Comparison of ENCODE assay signal across 28 cellular contexts in genomic region chr16:14011846-14012245, GRCh38. TPM values are rescaled to one million over a fixed set of nuclear protein-coding genes. Genes with fewer than 3 reads are reported as not detected.
DNase-seq lines count a peak whose midpoint lies in the region; ATAC-seq, FAIRE-seq and TF ChIP-seq lines count a peak whose summit lies in the region.
"Had no signal": no experiment of that assay in that cellular context is flagged by ENCODE, and none has a peak within 500 bp of the region (broad histone marks: within the 10 kb centered on the region; RNA-seq: fewer than 3 reads in every experiment).

No MANE protein-coding gene starts in this region.

- intact Hi-C loops in adrenal gland (cut with DNase I) (loop anchor here in 1 of 2 donors (5.0 kb wide), 1 partner anchor 55 kb away; no protein-coding TSS in a partner anchor), left cardiac atrium (cut with DNase I) (loop anchor here in 1 of 2 donors (10.0 kb wide), 1 partner anchor 87 kb away; the partner anchor contains the start of gene ERCC4), pancreas (cut with DNase I) (no loop called here)

- no peaks in the 10 kb centered on the region for H3K36me3 Mint-ChIP-seq in immature natural killer cell
- H3K36me3 Mint-ChIP-seq: activated naive CD4-positive, alpha-beta T cell treated with anti-CD3 and anti-CD28 coated beads, Interleukin-2, amount 50 U/mL, for 72 hours; natural killer cell treated with Interleukin-12 subunit alpha and Interleukin-12 subunit beta and Interleukin-15 and Interleukin-18, amount 100 ng/mL, for 72 hours had no signal

- H3K27ac ChIP-seq in adrenal gland (peak overlapping the region in 3 of 5 donors; percentile 81 to 84 (median 83)), pancreas (peak overlapping the region in 1 of 4 donors; percentile 17), smooth muscle cell (ENCODE audit: low read depth) (no peak overlapping the region)
- H3K27ac ChIP-seq: GM23248, ovary, SJCRH30, VCaP had no signal

- no peak overlapping the region for H3K9ac ChIP-seq in smooth muscle cell (ENCODE audit: low read depth)
- H3K9ac ChIP-seq: GM23248 had no signal

- 34 to 54% (median 44%) methylated on average over 6 of the region's 6 CpGs for WGBS in adrenal gland, 4 donors
- 19 to 28% methylated on average over 6 of the region's 6 CpGs for WGBS in pancreas, 2 donors
- 81% methylated on average over 6 of the region's 6 CpGs for WGBS in smooth muscle cell (ENCODE audit: low lambda C conversion rate)

- no peak for TF ChIP-seq CTCF in adrenal gland (IDR thresholded peaks at IDR 0.05)
- TF ChIP-seq CTCF in pancreas (IDR thresholded peaks at IDR 0.05) = no peak
- TF ChIP-seq CTCF in smooth muscle cell (IDR thresholded peaks at IDR 0.05; ENCODE audit: borderline replicate concordance, insufficient read depth, poor library complexity, severe bottlenecking) = no peak

- no peaks in the 10 kb centered on the region for H3K4me1 Mint-ChIP-seq in immature natural killer cell

- no peak overlapping the region for H3K4me2 ChIP-seq in smooth muscle cell

- no peaks in the 10 kb centered on the region for H3K9me3 ChIP-seq in adrenal gland (replicated peaks in 1 of 3)
- no peaks in the 10 kb centered on the region for H3K9me3 ChIP-seq in pancreas
- H3K9me3 ChIP-seq in smooth muscle cell (replicated peaks; ENCODE audit: low read depth) = no peaks in the 10 kb centered on the region
- H3K9me3 ChIP-seq: ovary, SJCRH30, stomach, uterus had no signal

- no peaks in the 10 kb centered on the region for H3K36me3 ChIP-seq in adrenal gland (replicated peaks in 1 of 2)
- no peaks in the 10 kb centered on the region for H3K36me3 ChIP-seq in pancreas
- H3K36me3 ChIP-seq in smooth muscle cell (ENCODE audit: low read depth) = no peaks in the 10 kb centered on the region
- H3K36me3 ChIP-seq: ovary, SJCRH30, stomach, uterus had no signal

- peak in 1 of 2 donors; percentile 16 for TF ChIP-seq POLR2A in adrenal gland (IDR thresholded peaks at IDR 0.05)

- no peak for FAIRE-seq in pancreas (lab: Jason Lieb, UNC)
- FAIRE-seq: A204.1, RCC 7860 had no signal

- H3K9me3 Mint-ChIP-seq in immature natural killer cell = no peaks in the 10 kb centered on the region
- H3K9me3 Mint-ChIP-seq: activated naive CD4-positive, alpha-beta T cell treated with anti-CD3 and anti-CD28 coated beads, Interleukin-2, amount 50 U/mL, for 72 hours; endodermal cell; HFFc6; natural killer cell treated with Interleukin-12 subunit alpha and Interleukin-12 subunit beta and Interleukin-15 and Interleukin-18, amount 100 ng/mL, for 72 hours had no signal

- H3K27me3 ChIP-seq in adrenal gland (no peaks in the 10 kb centered on the region), pancreas (no peaks in the 10 kb centered on the region), smooth muscle cell (ENCODE audit: low read depth) (no peaks in the 10 kb centered on the region)
- H3K27me3 ChIP-seq: ovary, SJCRH30, stomach, uterus had no signal

- no peak overlapping the region for H3K27ac Mint-ChIP-seq in immature natural killer cell
- H3K27ac Mint-ChIP-seq: activated naive CD4-positive, alpha-beta T cell treated with anti-CD3 and anti-CD28 coated beads, Interleukin-2, amount 50 U/mL, for 72 hours; endodermal cell; HFFc6; natural killer cell treated with Interleukin-12 subunit alpha and Interleukin-12 subunit beta and Interleukin-15 and Interleukin-18, amount 100 ng/mL, for 72 hours had no signal

- H3F3A ChIP-seq in smooth muscle cell (ENCODE audit: low read depth) = peaks cover 8% of the 10 kb centered on the region

- DNase-seq in NCI-H510A treated with DMSO at 0.1 percent for 48 hours (lab: John Stamatoyannopoulos, UW) (peak; percentile 29), NCI-H510A (lab: John Stamatoyannopoulos, UW) (no peak), adrenal gland (peak; percentile 57 to 79 (median 68)), left cardiac atrium (no peak), pancreas (peak in 3 of 6 donors; percentile 18 to 63 (median 62)), smooth muscle cell (lab: John Stamatoyannopoulos, UW; ENCODE audit: unreplicated experiment) (no peak), immature natural killer cell (no peak), activated gamma-delta T cell (lab: John Stamatoyannopoulos, UW) (no peak)
- DNase-seq: activated CD4-positive, alpha-beta T cell treated with anti-CD3 and anti-CD28 coated beads for 4 hours; central memory CD4-positive, alpha-beta T cell; foreskin melanocyte; GM23248; HFFc6; NCI-H1417; NCI-H2081 treated with DMSO at 0.1 percent for 48 hours; NCI-H446; SJCRH30; stomach; T-helper 9 cell had no signal

- peaks cover 0 to 5% (median 0%) of the 10 kb centered on the region in 3 donors for H3K27me3 Mint-ChIP-seq in immature natural killer cell (ENCODE audit: low read depth in 3 of 3)

- H3K4me3 Mint-ChIP-seq in immature natural killer cell = no peak overlapping the region
- H3K4me3 Mint-ChIP-seq: endodermal cell; HFFc6; natural killer cell treated with Interleukin-12 subunit alpha and Interleukin-12 subunit beta and Interleukin-15 and Interleukin-18, amount 100 ng/mL, for 72 hours had no signal

- H3K4me1 ChIP-seq in adrenal gland (replicated peaks in 1 of 2) (peaks cover 26 to 44% of the 10 kb centered on the region in 2 donors), pancreas (peaks cover 13 to 29% (median 27%) of the 10 kb centered on the region in 3 donors), smooth muscle cell (ENCODE audit: low read depth) (no peaks in the 10 kb centered on the region)
- H3K4me1 ChIP-seq: uterus had no signal

- ATAC-seq in left cardiac atrium = peak; percentile 33 to 53
- peak; percentile 49 to 76 (median 67) for ATAC-seq in pancreas
- ATAC-seq: activated naive CD4-positive, alpha-beta T cell treated with anti-CD3 and anti-CD28 coated beads, Interleukin-2, amount 50 U/mL, for 72 hours; natural killer cell treated with Interleukin-12 subunit alpha and Interleukin-12 subunit beta and Interleukin-15 and Interleukin-18, amount 100 ng/mL, for 72 hours had no signal

- H4K20me1 ChIP-seq in smooth muscle cell (ENCODE audit: low read depth) = no peaks in the 10 kb centered on the region

- H3K4me3 ChIP-seq in adrenal gland (no peak overlapping the region), pancreas (no peak overlapping the region), smooth muscle cell (no peak overlapping the region)
- H3K4me3 ChIP-seq: GM23248, lung, ovary, SJCRH30, stomach, uterus had no signal

- no peak overlapping the region for H2AFZ ChIP-seq in smooth muscle cell (ENCODE audit: low read depth)
- H2AFZ ChIP-seq: GM23248 had no signal

- H3K79me2 ChIP-seq in smooth muscle cell (ENCODE audit: low read depth) = no peaks in the 10 kb centered on the region

RNA-seq across cellular contexts. Expression of gene MRTFB, which starts 59.3 kb away (rescaled TPM):
- total RNA-seq in adrenal gland (10 to 100 TPM; 30.9 to 77.7 (median 50.9) TPM), left cardiac atrium (10 to 100 TPM; 34.7 to 36.8 TPM), pancreas (10 to 100 TPM; 20.6 to 36.6 (median 26.8) TPM), smooth muscle cell (20.7 and 22.6 TPM in 2 replicates)
- polyA plus RNA-seq in adrenal gland (10 to 100 TPM in 2 of 3 donors, 1 to 10 TPM in 1; 5.5 to 24.8 (median 11.7) TPM), pancreas (1 to 10 TPM; 8.7 to 9.7 TPM), smooth muscle cell (6.8 and 9.7 TPM in 2 replicates), immature natural killer cell (1 to 10 TPM; 2.1 to 3.6 (median 3.6) TPM)

Comparison
In these comparisons a context has a peak if more than half of its experiments do, and no peak if none do; other contexts are left out.
1. DNase-seq: peak in NCI-H510A treated with DMSO at 0.1 percent for 48 hours (single experiment) and adrenal gland (7 of 7); none in NCI-H510A (single experiment), left cardiac atrium (single experiment), smooth muscle cell (single experiment), immature natural killer cell (0 of 3) and activated gamma-delta T cell (single experiment).